Comparison of ENCODE assay signal across 23 cellular contexts in genomic region chr17:39996162-39996561, GRCh38. TPM values are rescaled to one million over a fixed set of nuclear protein-coding genes. Genes with fewer than 3 reads are reported as not detected.
DNase-seq lines count a peak whose midpoint lies in the region; ATAC-seq, FAIRE-seq and TF ChIP-seq lines count a peak whose summit lies in the region.
"Had no signal": no experiment of that assay in that cellular context is flagged by ENCODE, and none has a peak within 500 bp of the region (broad histone marks: within the 10 kb centered on the region; RNA-seq: fewer than 3 reads in every experiment).

No MANE protein-coding gene starts in this region.

- H3K23ac ChIP-seq in IMR-90 (ENCODE audit: low read depth, low read length): no peak overlapping the region

- H3K27ac Mint-ChIP-seq in endothelial cell (ENCODE audit: unreplicated experiment): no peak overlapping the region
- no peak overlapping the region for H3K27ac Mint-ChIP-seq in activated CD4-positive, alpha-beta T cell treated with anti-CD3 and anti-CD28 coated beads for 36 hours
- peak overlapping the region in 1 of 10 donors; percentile 11 for H3K27ac Mint-ChIP-seq in naive thymus-derived CD8-positive, alpha-beta T cell
- H3K27ac Mint-ChIP-seq: B cell, IgD-negative memory B cell had no signal

- no peak for TF ChIP-seq POLR2A in IMR-90 (IDR thresholded peaks at IDR 0.05; ENCODE audit: low read depth, low read length)

- H2BK5ac ChIP-seq in IMR-90 (ENCODE audit: low read depth, low read length, poor library complexity, severe bottlenecking): no peak overlapping the region

- no peak for TF ChIP-seq RAD21 in IMR-90 (IDR thresholded peaks at IDR 0.05; ENCODE audit: low read length)

- no peak overlapping the region for H2AK5ac ChIP-seq in IMR-90 (ENCODE audit: low read depth, low read length)

- no peaks in the 10 kb centered on the region for H3K27me3 Mint-ChIP-seq in endothelial cell (ENCODE audit: unreplicated experiment)
- H3K27me3 Mint-ChIP-seq in activated CD4-positive, alpha-beta T cell treated with anti-CD3 and anti-CD28 coated beads for 36 hours: no peaks in the 10 kb centered on the region
- H3K27me3 Mint-ChIP-seq in naive thymus-derived CD8-positive, alpha-beta T cell: no peaks in the 10 kb centered on the region
- H3K27me3 Mint-ChIP-seq: B cell; CD4-positive, CD25-positive, alpha-beta regulatory T cell; IgD-negative memory B cell had no signal

- H2BK20ac ChIP-seq in IMR-90 (ENCODE audit: low read depth, low read length): no peak overlapping the region

- no peak overlapping the region for H2BK120ac ChIP-seq in IMR-90 (ENCODE audit: low read depth, low read length)

- H2BK15ac ChIP-seq in IMR-90 (ENCODE audit: low read depth, low read length): no peak overlapping the region

- H3K36me3 ChIP-seq in IMR-90 (ENCODE audit: control insufficient read depth, insufficient read depth, low read length) (peaks cover 67% of the 10 kb centered on the region), subcutaneous abdominal adipose tissue (ENCODE audit: control insufficient read depth in 5 of 5, insufficient read depth in 5 of 5, low read length in 5 of 5) (peaks cover 0 to 71% (median 68%) of the 10 kb centered on the region in 5 donors), pancreas (peaks cover 0 to 62% (median 41%) of the 10 kb centered on the region in 3 donors)

- no peak overlapping the region for H3K4ac ChIP-seq in IMR-90 (ENCODE audit: low read depth, low read length)

- peaks cover 0 to 8% of the 10 kb centered on the region in 2 experiments; a peak in 3 of 4 replicates for H3K79me1 ChIP-seq in IMR-90 (ENCODE audit: low read depth in 1 of 2, low read length in 2 of 2)

- WGBS in IMR-90 (ENCODE audit: extremely low coverage in 2 of 2, insufficient read length in 1 of 2), 2 experiments: 95% methylated on average over 3 of the region's 8 CpGs; no CpG with 5 or more reads in 1 of the 2 experiments
- WGBS in pancreas, 2 donors: 87 to 89% methylated on average over 8 of the region's 8 CpGs

- CTCF ChIA-PET in IMR-90 (lab: Yijun Ruan, JAX): interaction anchor here (0.7 kb wide), 1 partner anchor 16 kb away, joined by 3 read pairs; the partner anchor contains the start of gene PSMD3
- CTCF ChIA-PET in activated CD4-positive, alpha-beta T cell treated with anti-CD3 and anti-CD28 coated beads for 36 hours (lab: Charles Lee): interaction anchor here (0.7 to 0.8 kb wide), 2 partner anchors 14 to 516 kb away, joined by 3 read pairs; no protein-coding TSS in a partner anchor

- peak; percentile 24 for DNase-seq in D341Med (ENCODE audit: low spot score)
- DNase-seq in IMR-90: no peak
- no peak for DNase-seq in endothelial cell (ENCODE audit: low spot score)
- no peak for DNase-seq in pancreas
- no peak for DNase-seq in activated CD4-positive, alpha-beta T cell treated with anti-CD3 and anti-CD28 coated beads for 36 hours
- DNase-seq in naive thymus-derived CD8-positive, alpha-beta T cell: no peak
- DNase-seq in iPS-NIHi11 (ENCODE audit: low spot score): no peak
- DNase-seq: Caco-2; CD4-positive, CD25-positive, alpha-beta regulatory T cell; DMS153; DMS79; GDM1; GM23248; HCEC 1CT had no signal

- peaks cover 10% of the 10 kb centered on the region for H3K4me1 Mint-ChIP-seq in endothelial cell (ENCODE audit: unreplicated experiment)
- peaks cover 8% of the 10 kb centered on the region for H3K4me1 Mint-ChIP-seq in activated CD4-positive, alpha-beta T cell treated with anti-CD3 and anti-CD28 coated beads for 36 hours
- peaks cover 0 to 13% (median 0%) of the 10 kb centered on the region in 4 donors for H3K4me1 Mint-ChIP-seq in naive thymus-derived CD8-positive, alpha-beta T cell
- H3K4me1 Mint-ChIP-seq: B cell had no signal

- peak overlapping the region; percentile 48 for H2AFZ ChIP-seq in IMR-90 (replicated peaks; ENCODE audit: low read length, poor library complexity)
- H2AFZ ChIP-seq: GM23248 had no signal

- no peak for FAIRE-seq in pancreas (lab: Jason Lieb, UNC)
- FAIRE-seq: GM12892, GM18507 had no signal

- no TSS peak for BruUV-seq in IMR-90 (replicated peaks; lab: Mats Ljungman, UMichigan)

- H3K56ac ChIP-seq in IMR-90 (ENCODE audit: extremely low read depth, insufficient read depth, low read length): no peak overlapping the region

- no peak overlapping the region for H3K4me2 ChIP-seq in IMR-90 (ENCODE audit: low read depth, low read length)
- H3K4me2 ChIP-seq: BLaER1 treated with 17β-estradiol and CSF1 and Interleukin-3, amounts not matched to agents 10 nM and 100 nM had no signal

- H3K9me1 ChIP-seq in IMR-90 (ENCODE audit: insufficient read depth, low read length): no peaks in the 10 kb centered on the region

- no peaks in the 10 kb centered on the region for H3K9me3 ChIP-seq in IMR-90 (ENCODE audit: control insufficient read depth, insufficient read depth, low read length)
- no peaks in the 10 kb centered on the region for H3K9me3 ChIP-seq in subcutaneous abdominal adipose tissue (ENCODE audit: control insufficient read depth in 5 of 5, low read length in 5 of 5)
- H3K9me3 ChIP-seq in pancreas: no peaks in the 10 kb centered on the region
- H3K9me3 ChIP-seq: BLaER1 treated with 17β-estradiol and CSF1 and Interleukin-3, amounts not matched to agents 10 nM and 100 nM; Caco-2 had no signal

- no peak overlapping the region for H4K5ac ChIP-seq in IMR-90 (ENCODE audit: low read depth, low read length)

- no peak overlapping the region for H2AK9ac ChIP-seq in IMR-90 (replicated peaks; ENCODE audit: low read depth, low read length, poor library complexity)

- no peak overlapping the region for H3K4me3 ChIP-seq in IMR-90 (ENCODE audit: insufficient read depth, low read depth, low read length)
- H3K4me3 ChIP-seq in subcutaneous abdominal adipose tissue (ENCODE audit: low read depth in 1 of 5, low read length in 5 of 5): no peak overlapping the region
- no peak overlapping the region for H3K4me3 ChIP-seq in pancreas
- H3K4me3 ChIP-seq: BLaER1 treated with 17β-estradiol and CSF1 and Interleukin-3, amounts not matched to agents 10 nM and 100 nM; GM23248 had no signal

- H3K14ac ChIP-seq in IMR-90 (replicated peaks; ENCODE audit: low read depth, low read length): no peak overlapping the region

- ATAC-seq in IMR-90 (ENCODE audit: low read depth): no peak
- no peak for ATAC-seq in pancreas
- ATAC-seq in activated CD4-positive, alpha-beta T cell treated with anti-CD3 and anti-CD28 coated beads for 36 hours: no peak
- no peak for ATAC-seq in naive thymus-derived CD8-positive, alpha-beta T cell

- no peak overlapping the region for H3K18ac ChIP-seq in IMR-90 (ENCODE audit: low read depth, low read length)

- H3K27me3 ChIP-seq in IMR-90 (ENCODE audit: control insufficient read depth, insufficient read depth, low read length) (no peaks in the 10 kb centered on the region), subcutaneous abdominal adipose tissue (ENCODE audit: control insufficient read depth in 5 of 5, insufficient read depth in 4 of 5, low read length in 5 of 5) (no peaks in the 10 kb centered on the region), pancreas (no peaks in the 10 kb centered on the region)
- H3K27me3 ChIP-seq: BLaER1 treated with 17β-estradiol and CSF1 and Interleukin-3, amounts not matched to agents 10 nM and 100 nM had no signal

- dilution Hi-C loops in IMR-90 (cut with HindIII; ENCODE audit: low sequenced_read_pairs, unreplicated experiment): no loop called here

- H4K8ac ChIP-seq in IMR-90 (ENCODE audit: low read depth in 2 of 2, low read length in 2 of 2): no peak overlapping the region

- peaks cover 50% of the 10 kb centered on the region for H3K36me3 Mint-ChIP-seq in endothelial cell (ENCODE audit: low read depth, unreplicated experiment)
- H3K36me3 Mint-ChIP-seq in activated CD4-positive, alpha-beta T cell treated with anti-CD3 and anti-CD28 coated beads for 36 hours (ENCODE audit: low read depth): peaks cover 52% of the 10 kb centered on the region
- peaks cover 5 to 78% (median 22%) of the 10 kb centered on the region in 3 donors for H3K36me3 Mint-ChIP-seq in naive thymus-derived CD8-positive, alpha-beta T cell

- intact Hi-C loops in IMR-90 (cut with micrococcal nuclease) (no loop called here), pancreas (cut with DNase I) (loop anchor here in 1 of 3 donors (10.0 kb wide), 1 partner anchor 169 kb away; no protein-coding TSS in a partner anchor)
- intact Hi-C loops in activated CD4-positive, alpha-beta T cell treated with anti-CD3 and anti-CD28 coated beads for 36 hours (cut with DNase I, micrococcal nuclease): no loop called here

- POLR2A ChIA-PET in IMR-90 (lab: Charles Lee; ENCODE audit: unreplicated experiment): no interaction called here
- POLR2A ChIA-PET in activated CD4-positive, alpha-beta T cell treated with anti-CD3 and anti-CD28 coated beads for 36 hours (lab: Charles Lee): no interaction called here
- POLR2A ChIA-PET in naive thymus-derived CD8-positive, alpha-beta T cell (lab: Charles Lee): interaction anchor here (0.6 kb wide), 1 partner anchor 144 kb away, joined by 5 read pairs; the partner anchor contains the start of gene CASC3

- peak overlapping the region; percentile 25 for H3K4me3 Mint-ChIP-seq in endothelial cell (ENCODE audit: unreplicated experiment)
- no peak overlapping the region for H3K4me3 Mint-ChIP-seq in activated CD4-positive, alpha-beta T cell treated with anti-CD3 and anti-CD28 coated beads for 36 hours
- H3K4me3 Mint-ChIP-seq in naive thymus-derived CD8-positive, alpha-beta T cell: no peak overlapping the region
- H3K4me3 Mint-ChIP-seq: B cell; CD4-positive, CD25-positive, alpha-beta regulatory T cell; IgD-negative memory B cell had no signal

- H3K9ac ChIP-seq in IMR-90 (ENCODE audit: low read depth, low read length) (no peak overlapping the region), subcutaneous abdominal adipose tissue (ENCODE audit: low read length in 5 of 5) (peak overlapping the region in 1 of 5 donors; percentile 21)
- H3K9ac ChIP-seq: GM23248 had no signal

- no peak overlapping the region for H4K91ac ChIP-seq in IMR-90 (ENCODE audit: insufficient read depth, low read depth, low read length)

- no peak overlapping the region for H3K27ac ChIP-seq in IMR-90 (ENCODE audit: insufficient read depth, low read length)
- peak overlapping the region; percentile 16 for H3K27ac ChIP-seq in subcutaneous abdominal adipose tissue (ENCODE audit: low read depth, low read length)
- H3K27ac ChIP-seq in pancreas: no peak overlapping the region
- H3K27ac ChIP-seq: BLaER1 treated with 17β-estradiol and CSF1 and Interleukin-3, amounts not matched to agents 10 nM and 100 nM; GM23248 had no signal

- in situ Hi-C loops in IMR-90 (cut with MboI; ENCODE audit: low sequenced_read_pairs): no loop called here

- H4K20me1 ChIP-seq in IMR-90 (ENCODE audit: insufficient read depth, low read length): peaks cover 6% of the 10 kb centered on the region; the same call in 1 of the 2 replicates

- no peaks in the 10 kb centered on the region for H3K9me3 Mint-ChIP-seq in endothelial cell (ENCODE audit: unreplicated experiment)
- no peaks in the 10 kb centered on the region for H3K9me3 Mint-ChIP-seq in activated CD4-positive, alpha-beta T cell treated with anti-CD3 and anti-CD28 coated beads for 36 hours (ENCODE audit: low read depth)
- H3K9me3 Mint-ChIP-seq in naive thymus-derived CD8-positive, alpha-beta T cell: no peaks in the 10 kb centered on the region
- H3K9me3 Mint-ChIP-seq: IgD-negative memory B cell had no signal

- TF ChIP-seq CTCF in IMR-90 (conservative IDR thresholded peaks at IDR 0.05; ENCODE audit: low read depth, low read length) (no peak), endothelial cell (IDR thresholded peaks at IDR 0.05; ENCODE audit: unreplicated experiment) (no peak), pancreas (IDR thresholded peaks at IDR 0.05) (no peak)

- no peaks in the 10 kb centered on the region for H3K4me1 ChIP-seq in IMR-90 (ENCODE audit: control insufficient read depth, insufficient read depth, low read length)
- peaks cover 0 to 15% (median 13%) of the 10 kb centered on the region in 5 donors for H3K4me1 ChIP-seq in subcutaneous abdominal adipose tissue (ENCODE audit: control insufficient read depth in 5 of 5, insufficient read depth in 5 of 5, low read length in 5 of 5)
- H3K4me1 ChIP-seq in pancreas: no peaks in the 10 kb centered on the region
- H3K4me1 ChIP-seq: Caco-2 had no signal

RNA-seq across cellular contexts. Expression of gene PSMD3, which starts 15.6 kb away (rescaled TPM):
- total RNA-seq in IMR-90 (2012; rRNA removed) (123 and 125 TPM in 2 replicates), endothelial cell (ENCODE audit: unreplicated experiment) (132 TPM), pancreas (10 to 100 TPM; 34.2 to 43.5 (median 39.5) TPM)
- polyA plus RNA-seq in IMR-90 (2012; rRNA removed) (154 and 155 TPM in 2 replicates), pancreas (10 to 100 TPM; 32.0 to 41.7 TPM)
- 69.3 and 125 TPM in 2 replicates for polyA plus RNA-seq in IMR-90 (2012; cell fraction: cytosol; rRNA removed)
- 121 and 167 TPM in 2 replicates for polyA plus RNA-seq in IMR-90 (2012; cell fraction: nucleus; rRNA removed; ENCODE audit: low replicate concordance)
- total RNA-seq in activated CD4-positive, alpha-beta T cell treated with anti-CD3 and anti-CD28 coated beads for 36 hours: 100 to 1,000 TPM; 141 to 146 TPM
- total RNA-seq in naive thymus-derived CD8-positive, alpha-beta T cell: 10 to 100 TPM; 77.1 to 87.9 TPM
- 10 to 100 TPM; 45.4 to 55.9 (median 51.5) TPM for polyA plus RNA-seq in naive thymus-derived CD8-positive, alpha-beta T cell

RNA-seq across cellular contexts. Expression of gene CSF3, which starts 19.1 kb away (rescaled TPM):
- total RNA-seq in IMR-90 (2012; rRNA removed): not detected in 2 replicates
- not detected in 2 replicates for polyA plus RNA-seq in IMR-90 (2012; rRNA removed)
- 0.03 and 0.05 TPM in 2 replicates for polyA plus RNA-seq in IMR-90 (2012; cell fraction: cytosol; rRNA removed)
- 0.04 TPM in 1 of 2 replicates, not detected in the other for polyA plus RNA-seq in IMR-90 (2012; cell fraction: nucleus; rRNA removed; ENCODE audit: low replicate concordance)
- not detected for total RNA-seq in endothelial cell (ENCODE audit: unreplicated experiment)
- under 1 TPM in 2 of 6 donors, not detected in 4; 0.16 to 0.20 TPM for total RNA-seq in pancreas
- 1 to 10 TPM in 1 of 2 donors, under 1 TPM in 1; 0.27 to 3.5 TPM for polyA plus RNA-seq in pancreas
- total RNA-seq in activated CD4-positive, alpha-beta T cell treated with anti-CD3 and anti-CD28 coated beads for 36 hours: not detected
- not detected for total RNA-seq in naive thymus-derived CD8-positive, alpha-beta T cell
- not detected for polyA plus RNA-seq in naive thymus-derived CD8-positive, alpha-beta T cell
- total RNA-seq: A172; B cell; Caco-2; CD4-positive, CD25-positive, alpha-beta regulatory T cell; GM23248; H4 had no signal
- polyA plus RNA-seq: CD4-positive, CD25-positive, alpha-beta regulatory T cell; IgD-negative memory B cell had no signal

RNA-seq across cellular contexts. Expression of gene GSDMA, which starts 33.4 kb away (rescaled TPM):
- total RNA-seq in IMR-90 (2012; rRNA removed) (not detected in 2 replicates), endothelial cell (ENCODE audit: unreplicated experiment) (not detected), pancreas (under 1 TPM in 2 of 6 donors, not detected in 4; 0.09 to 0.73 TPM)
- polyA plus RNA-seq in IMR-90 (2012; rRNA removed) (0.04 TPM in 1 of 2 replicates, not detected in the other), pancreas (not detected)
- not detected in 2 replicates for polyA plus RNA-seq in IMR-90 (2012; cell fraction: cytosol; rRNA removed)
- polyA plus RNA-seq in IMR-90 (2012; cell fraction: nucleus; rRNA removed; ENCODE audit: low replicate concordance): not detected in 2 replicates
- 1 to 10 TPM in 1 of 2 experiments, under 1 TPM in 1; 0.98 to 1.1 TPM for total RNA-seq in activated CD4-positive, alpha-beta T cell treated with anti-CD3 and anti-CD28 coated beads for 36 hours
- not detected for total RNA-seq in naive thymus-derived CD8-positive, alpha-beta T cell
- under 1 TPM; 0.16 to 0.65 (median 0.50) TPM for polyA plus RNA-seq in naive thymus-derived CD8-positive, alpha-beta T cell
- total RNA-seq: A172, B cell, Caco-2, Daoy, GM23248, H4 had no signal

RNA-seq across cellular contexts. Expression of gene MED24, which starts 58.0 kb away (rescaled TPM):
- total RNA-seq in IMR-90 (2012; rRNA removed): 18.6 and 25.8 TPM in 2 replicates
- 73.6 and 79.0 TPM in 2 replicates for polyA plus RNA-seq in IMR-90 (2012; rRNA removed)
- 29.9 and 49.0 TPM in 2 replicates for polyA plus RNA-seq in IMR-90 (2012; cell fraction: cytosol; rRNA removed)
- polyA plus RNA-seq in IMR-90 (2012; cell fraction: nucleus; rRNA removed; ENCODE audit: low replicate concordance): 167 and 365 TPM in 2 replicates
- total RNA-seq in endothelial cell (ENCODE audit: unreplicated experiment): 111 TPM
- total RNA-seq in pancreas: 10 to 100 TPM; 22.1 to 43.7 (median 29.1) TPM
- polyA plus RNA-seq in pancreas: 10 to 100 TPM; 58.5 to 60.1 TPM
- total RNA-seq in activated CD4-positive, alpha-beta T cell treated with anti-CD3 and anti-CD28 coated beads for 36 hours: 100 to 1,000 TPM in 1 of 2 experiments, 10 to 100 TPM in 1; 97.4 to 110 TPM
- total RNA-seq in naive thymus-derived CD8-positive, alpha-beta T cell: 100 to 1,000 TPM; 104 TPM
- polyA plus RNA-seq in naive thymus-derived CD8-positive, alpha-beta T cell: 10 to 100 TPM; 37.3 to 67.7 (median 42.1) TPM
